ENCODE assay signal across 11 cellular contexts in the genomic region with DNA sequence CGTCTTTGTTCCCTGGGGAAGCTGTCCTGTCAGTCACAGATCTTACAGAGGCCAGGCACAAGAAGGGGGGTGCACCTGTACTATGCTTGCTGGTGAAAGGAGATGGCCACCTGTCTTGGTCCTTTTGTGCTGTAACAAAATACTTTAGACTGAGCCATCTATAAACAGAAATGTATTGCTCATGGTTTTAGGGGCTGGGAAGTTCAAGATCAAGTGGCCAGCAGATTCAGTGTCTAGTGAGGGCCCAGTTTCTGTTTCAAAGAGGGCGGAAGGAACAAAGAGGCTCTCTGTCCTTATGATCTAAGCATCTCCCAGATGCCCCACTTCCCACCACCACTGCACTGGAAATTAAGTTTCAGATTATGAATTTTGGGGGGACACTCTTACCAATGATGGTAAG. TPM values are rescaled to one million over a fixed set of nuclear protein-coding genes. Genes with fewer than 3 reads are reported as not detected.
DNase-seq lines count a peak whose midpoint lies in the region; ATAC-seq and TF ChIP-seq lines count a peak whose summit lies in the region.
"Had no signal": no experiment of that assay in that cellular context is flagged by ENCODE, and none has a peak within 500 bp of the region (broad histone marks: within the 10 kb centered on the region; RNA-seq: fewer than 3 reads in every experiment).

No MANE protein-coding gene starts in this region.

- H3K27me3 ChIP-seq in left ventricle myocardium inferior (ENCODE audit: low read depth) = no peaks in the 10 kb centered on the region
- H3K27me3 ChIP-seq in esophagus muscularis mucosa = no peaks in the 10 kb centered on the region

- H3K4me1 ChIP-seq in left ventricle myocardium inferior (no peaks in the 10 kb centered on the region), esophagus muscularis mucosa (no peaks in the 10 kb centered on the region)

- peak overlapping the region; percentile 75 for H3K27ac ChIP-seq in left ventricle myocardium inferior (replicated peaks)
- H3K27ac ChIP-seq in esophagus muscularis mucosa (replicated peaks in 1 of 4) = no peak overlapping the region
- H3K27ac ChIP-seq: GM23248 had no signal

- intact Hi-C loops in left ventricle myocardium inferior (cut with micrococcal nuclease) (no loop called here), left ventricle myocardium superior (cut with micrococcal nuclease) (no loop called here), esophagus muscularis mucosa (cut with DNase I) (no loop called here)

- DNase-seq in left ventricle myocardium inferior (no peak), left ventricle myocardium superior (no peak), LHCN-M2 (ENCODE audit: low read depth) (peak; percentile 23), iris pigment epithelial cell (ENCODE audit: low read depth) (peak; percentile 32), esophagus muscularis mucosa (ENCODE audit: extremely low spot score) (no peak), HCEC 1CT (no peak), NCI-H187 (lab: John Stamatoyannopoulos, UW) (no peak)
- DNase-seq: C1 segment of cervical spinal cord; CD4-positive, alpha-beta T cell; DMS79; GM23248 had no signal

- no peak for TF ChIP-seq EP300 in esophagus muscularis mucosa (IDR thresholded peaks at IDR 0.05)

- H3K9me3 ChIP-seq in left ventricle myocardium inferior (replicated peaks) (no peaks in the 10 kb centered on the region), esophagus muscularis mucosa (no peaks in the 10 kb centered on the region)

- no peak for ATAC-seq in left ventricle myocardium superior

- H3K4me3 ChIP-seq in left ventricle myocardium inferior (no peak overlapping the region), esophagus muscularis mucosa (no peak overlapping the region)
- H3K4me3 ChIP-seq: GM23248 had no signal

- WGBS in esophagus muscularis mucosa = 73% methylated on average over 1 of the region's 2 CpGs

- TF ChIP-seq CTCF in left ventricle myocardium inferior (IDR thresholded peaks at IDR 0.05; ENCODE audit: borderline replicate concordance) (no peak), esophagus muscularis mucosa (IDR thresholded peaks at IDR 0.05) (no peak)

- H3K36me3 ChIP-seq in left ventricle myocardium inferior (peaks cover 24% of the 10 kb centered on the region), esophagus muscularis mucosa (peaks cover 6 to 32% (median 12%) of the 10 kb centered on the region in 4 donors)

- TF ChIP-seq POLR2A in esophagus muscularis mucosa (IDR thresholded peaks at IDR 0.05; ENCODE audit: low read depth) = no peak

RNA-seq across cellular contexts. Expression of a gene that starts 35.5 kb away (rescaled TPM):
- total RNA-seq in left ventricle myocardium inferior = 1,816 TPM
- total RNA-seq in left ventricle myocardium superior = 1,901 TPM
- 829 and 905 TPM in 2 replicates for total RNA-seq in LHCN-M2 (2014; rRNA removed)
- 5,692 TPM for polyA plus RNA-seq in LHCN-M2 (2012)
- total RNA-seq in esophagus muscularis mucosa = 1,000 to 10,000 TPM; 1,371 to 1,915 (median 1,581) TPM

RNA-seq across cellular contexts. Expression of a gene that starts 50.9 kb away (rescaled TPM):
- 7.5 TPM for total RNA-seq in left ventricle myocardium inferior
- total RNA-seq in left ventricle myocardium superior = 9.8 TPM
- total RNA-seq in LHCN-M2 (2014; rRNA removed) = 9.2 and 16.2 TPM in 2 replicates
- polyA plus RNA-seq in LHCN-M2 (2012) = 19.9 TPM
- 10 to 100 TPM in 3 of 4 donors, 1 to 10 TPM in 1; 6.3 to 15.8 (median 11.6) TPM for total RNA-seq in esophagus muscularis mucosa

Comparison
In these comparisons a context has a peak if more than half of its experiments do, and no peak if none do; other contexts are left out.
1. DNase-seq: peak in LHCN-M2 (single experiment) and iris pigment epithelial cell (single experiment); none in left ventricle myocardium inferior (single experiment), left ventricle myocardium superior (single experiment), esophagus muscularis mucosa (single experiment), HCEC 1CT (single experiment) and NCI-H187 (0 of 2).